Comparison of ENCODE assay signal across 9 cellular contexts in the genomic region with DNA sequence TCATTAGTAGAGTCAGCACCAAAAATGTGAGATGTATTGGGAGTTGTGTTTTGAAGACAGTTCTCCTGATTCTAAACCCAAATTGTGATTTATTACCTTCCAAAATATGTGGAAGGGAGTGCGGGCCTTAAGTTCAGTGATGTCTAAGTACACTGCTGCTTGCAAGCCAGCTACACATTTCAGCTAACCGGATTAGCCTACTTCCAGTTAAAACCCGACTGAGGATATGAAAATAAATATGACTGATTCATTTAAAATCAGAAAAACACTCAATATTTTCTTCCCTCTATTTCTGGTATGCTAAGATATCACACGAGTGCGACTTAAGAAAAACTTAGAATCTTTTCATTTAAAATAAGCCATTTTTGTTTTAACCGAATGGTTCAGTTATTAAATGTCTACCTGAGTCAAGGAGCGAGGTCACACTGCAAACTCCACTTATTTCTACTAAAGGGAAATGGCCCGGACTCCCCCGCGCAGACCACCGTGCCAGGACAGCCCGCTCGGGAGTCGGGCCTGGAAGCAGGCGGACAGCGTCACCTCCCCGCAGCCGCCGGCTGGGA. TPM values are rescaled to one million over a fixed set of nuclear protein-coding genes. Genes with fewer than 3 reads are reported as not detected.
DNase-seq lines count a peak whose midpoint lies in the region; ATAC-seq, FAIRE-seq and TF ChIP-seq lines count a peak whose summit lies in the region.
"Had no signal": no experiment of that assay in that cellular context is flagged by ENCODE, and none has a peak within 500 bp of the region (broad histone marks: within the 10 kb centered on the region; RNA-seq: fewer than 3 reads in every experiment).

No MANE protein-coding gene starts in this region.

- H4K20me1 ChIP-seq in K562 (replicated peaks; ENCODE audit: control insufficient read depth, insufficient read depth, low read length), result no peaks in the 10 kb centered on the region

- H3K9me1 ChIP-seq in K562 (ENCODE audit: control insufficient read depth, insufficient read depth, low read length), result no peaks in the 10 kb centered on the region

- H3K4me3 ChIP-seq in BE2C (ENCODE audit: low read depth, low read length) (peak overlapping the region; percentile 76), K562 (peak overlapping the region; percentile 91), liver (ENCODE audit: low read depth in 1 of 3, low read length in 3 of 3) (peak overlapping the region; percentile 21 to 68 (median 30)), tibial nerve (peak overlapping the region; percentile 45 to 79 (median 65))

- WGBS in K562 (ENCODE audit: insufficient coverage, low coverage, missing lambda C conversion rate), result 3% methylated on average over 18 of the region's 19 CpGs
- whole genome bisulfite sequencing in liver, result 34% methylated on average over 19 of the region's 19 CpGs
- WGBS in tibial nerve, 2 donors, result 19 to 27% methylated on average over 14 to 15 of the region's 19 CpGs

- DNase-seq in BE2C, result no peak
- DNase-seq in HT1080 (ENCODE audit: low read depth), result peak; percentile 35
- DNase-seq in K562 (ENCODE audit: extremely low read depth in 1 of 4, low spot score in 3 of 4), result peak in 1 of 4 experiments; percentile 53
- no peak for DNase-seq in tibial nerve (ENCODE audit: low spot score in 2 of 2)
- DNase-seq in NCI-H1436 (lab: John Stamatoyannopoulos, UW), result no peak

- TF ChIP-seq CTCF in BE2C (IDR thresholded peaks at IDR 0.05; ENCODE audit: low read depth, low read length) (no peak), K562 (IDR thresholded peaks at IDR 0.05 in 2 of 3, conservative IDR thresholded peaks at IDR 0.05 in 1 of 3; ENCODE audit: insufficient read depth in 2 of 3, low read depth in 1 of 3, low read length in 3 of 3) (no peak), liver (IDR thresholded peaks at IDR 0.05; ENCODE audit: low read depth, low read length, missing input control) (no peak), tibial nerve (IDR thresholded peaks at IDR 0.05) (no peak)

- no TSS peak for BruUV-seq in K562 (replicated peaks; lab: Mats Ljungman, UMichigan)

- no peak for TF ChIP-seq POLR2A in K562 (conservative IDR thresholded peaks at IDR 0.05)
- no peak for TF ChIP-seq POLR2A in tibial nerve (IDR thresholded peaks at IDR 0.05)

- H3K36me3 ChIP-seq in BE2C (no peaks in the 10 kb centered on the region; the same call in none of the 2 replicates), K562 (ENCODE audit: control insufficient read depth, insufficient read depth, low read length) (peaks cover 18% of the 10 kb centered on the region), liver (ENCODE audit: control insufficient read depth in 4 of 4, insufficient read depth in 3 of 4, low read depth in 1 of 4, low read length in 3 of 4) (no peaks in the 10 kb centered on the region), tibial nerve (no peaks in the 10 kb centered on the region)

- in situ Hi-C loops in K562 (cut with MboI), result no loop called here

- H3K9me3 ChIP-seq in BE2C, result no peaks in the 10 kb centered on the region
- no peaks in the 10 kb centered on the region for H3K9me3 ChIP-seq in K562 (replicated peaks; ENCODE audit: control insufficient read depth, insufficient read depth, low read depth, low read length)
- no peaks in the 10 kb centered on the region for H3K9me3 ChIP-seq in liver (ENCODE audit: control insufficient read depth in 4 of 4, low read length in 3 of 4)
- no peaks in the 10 kb centered on the region for H3K9me3 ChIP-seq in tibial nerve

- H3K4me2 ChIP-seq in K562 (ENCODE audit: insufficient read depth, low read length), result peak overlapping the region; percentile 90

- POLR2A ChIA-PET in K562 (lab: Yijun Ruan, JAX), result interaction anchor here (0.9 to 2.2 kb wide), 5 partner anchors 9 to 168 kb away, joined by 3 to 10 read pairs (median 3); no protein-coding TSS in a partner anchor

- TF ChIP-seq RAD21 in K562 (CRISPR knock-in tag; conservative IDR thresholded peaks at IDR 0.05 in 1 of 2, IDR thresholded peaks at IDR 0.05 in 1 of 2) (no peak), liver (IDR thresholded peaks at IDR 0.05) (no peak)

- H3K9ac ChIP-seq in K562 (ENCODE audit: insufficient read depth in 1 of 2, low read depth in 2 of 2, low read length in 2 of 2) (peak overlapping the region; percentile 92 to 95), liver (ENCODE audit: low read depth in 1 of 2, low read length in 2 of 2) (no peak overlapping the region)

- intact Hi-C loops in K562 (cut with micrococcal nuclease), result no loop called here

- H3K27me3 ChIP-seq in BE2C (no peaks in the 10 kb centered on the region), K562 (ENCODE audit: control insufficient read depth in 2 of 2, insufficient read depth in 2 of 2, low read length in 2 of 2) (no peaks in the 10 kb centered on the region), liver (ENCODE audit: control insufficient read depth in 4 of 4, insufficient read depth in 4 of 4, low read length in 3 of 4) (peaks cover 0 to 2% (median 0%) of the 10 kb centered on the region in 4 donors), tibial nerve (peaks cover 0 to 23% of the 10 kb centered on the region in 2 donors)

- H3K27ac ChIP-seq in K562 (ENCODE audit: extremely low read depth, low read depth, low read length), result peak overlapping the region; percentile 92
- no peak overlapping the region for H3K27ac ChIP-seq in liver (ENCODE audit: low read depth in 1 of 2, low read length in 2 of 2)
- peak overlapping the region; percentile 60 to 92 (median 88) for H3K27ac ChIP-seq in tibial nerve

- CTCF ChIA-PET in K562 (lab: Yijun Ruan, JAX; ENCODE audit: low intra/inter-chr PET ratio), result no interaction called here

- ATAC-seq in K562, result peak; percentile 68
- ATAC-seq in HG02763 (IDR thresholded peaks at IDR 0.05; ENCODE audit: unreplicated experiment), result no peak
- no peak for ATAC-seq in GM18519 (IDR thresholded peaks at IDR 0.05; ENCODE audit: low FRiP score, unreplicated experiment)

- H3K4me1 ChIP-seq in BE2C (0 out of 2 replicates have a peak, but pooled peaks cover 3% of the 10 kb centered on the region), K562 (replicated peaks in 1 of 2; ENCODE audit: control insufficient read depth in 2 of 2, insufficient read depth in 2 of 2, low read length in 2 of 2) (peaks cover 19 to 26% of the 10 kb centered on the region in 2 experiments; a peak in 4 of 5 replicates), liver (ENCODE audit: control insufficient read depth in 4 of 4, insufficient read depth in 4 of 4, low read length in 3 of 4) (peaks cover 0 to 3% (median 1%) of the 10 kb centered on the region in 4 donors), tibial nerve (peaks cover 0 to 39% (median 8%) of the 10 kb centered on the region in 4 donors)

- TF ChIP-seq EP300 in K562 (IDR thresholded peaks at IDR 0.05; ENCODE audit: low read length) (no peak), tibial nerve (IDR thresholded peaks at IDR 0.05) (no peak)

- peak; percentile 40 for FAIRE-seq in K562 (lab: Jason Lieb, UNC)
- FAIRE-seq: endometrium had no signal

- H3K79me2 ChIP-seq in K562 (ENCODE audit: control insufficient read depth, insufficient read depth, low read length), result peaks cover 57% of the 10 kb centered on the region

- H2AFZ ChIP-seq in K562 (ENCODE audit: low read depth, low read length), result peak overlapping the region; percentile 96

TF ChIP-seq in K562, 482 proteins besides CTCF, POLR2A, EP300 and RAD21 (continues in another document):
- TF ChIP-seq, protein P1, sequence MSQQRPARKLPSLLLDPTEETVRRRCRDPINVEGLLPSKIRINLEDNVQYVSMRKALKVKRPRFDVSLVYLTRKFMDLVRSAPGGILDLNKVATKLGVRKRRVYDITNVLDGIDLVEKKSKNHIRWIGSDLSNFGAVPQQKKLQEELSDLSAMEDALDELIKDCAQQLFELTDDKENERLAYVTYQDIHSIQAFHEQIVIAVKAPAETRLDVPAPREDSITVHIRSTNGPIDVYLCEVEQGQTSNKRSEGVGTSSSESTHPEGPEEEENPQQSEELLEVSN (IDR thresholded peaks at IDR 0.05; ENCODE audit: borderline replicate concordance in 1 of 2, extremely low read depth in 1 of 2, insufficient read depth in 1 of 2, insufficient read length in 1 of 2, low read depth in 1 of 2, low read length in 1 of 2, poor library complexity in 1 of 2, severe bottlenecking in 1 of 2), result peak in 1 of 2 experiments; percentile 56

TF ChIP-seq in liver, 16 proteins besides CTCF, POLR2A, EP300 and RAD21 (continues in another document):
- TF ChIP-seq, protein P2, sequence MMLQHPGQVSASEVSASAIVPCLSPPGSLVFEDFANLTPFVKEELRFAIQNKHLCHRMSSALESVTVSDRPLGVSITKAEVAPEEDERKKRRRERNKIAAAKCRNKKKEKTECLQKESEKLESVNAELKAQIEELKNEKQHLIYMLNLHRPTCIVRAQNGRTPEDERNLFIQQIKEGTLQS (IDR thresholded peaks at IDR 0.05), result no peak
- TF ChIP-seq RXRA (IDR thresholded peaks at IDR 0.05) (no peak), HNF4G (IDR thresholded peaks at IDR 0.05) (no peak)

RNA-seq across cellular contexts. Expression of a gene that starts 0.8 kb away (rescaled TPM):
- polyA plus RNA-seq in BE2C (2012; ENCODE audit: insufficient read depth, insufficient read length, low read depth), result 47.8 TPM
- 155 and 198 TPM in 2 replicates for total RNA-seq in HT1080 (2014; rRNA removed; shearing (Covaris generic))
- polyA plus RNA-seq in HT1080 (2015; cell fraction: cytosol; rRNA removed), result 439 and 452 TPM in 2 replicates
- 239 and 277 TPM in 2 replicates for polyA plus RNA-seq in HT1080 (2015; cell fraction: nucleus; rRNA removed)
- total RNA-seq in K562 (2011; cell fraction: chromatin; rRNA removed; ENCODE audit: low replicate concordance), result 11.6 and 14.9 TPM in 2 replicates
- total RNA-seq in K562 (2011; cell fraction: nucleolus; rRNA removed), result 8.7 and 15.1 TPM in 2 replicates
- total RNA-seq in K562 (2011; cell fraction: nucleoplasm; rRNA removed), result 14.7 and 16.9 TPM in 2 replicates
- total RNA-seq in K562 (2014; rRNA removed) (24.9 and 30.4 TPM in 2 replicates), K562 (2014; rRNA removed; fragmentation: Illumina TruSeq; extraction: Trizol) (20.4 and 23.9 TPM in 2 replicates), K562 (2015; rRNA removed; fragmentation: Illumina TruSeq; extraction: Trizol) (13.9 and 14.4 TPM in 2 replicates), K562 (2021) (31.4 and 33.6 TPM in 2 replicates), liver (1 to 10 TPM; 4.7 to 8.3 TPM), tibial nerve (10 to 100 TPM; 53.7 to 99.2 (median 71.6) TPM)
- polyA plus RNA-seq in K562 (2011; rRNA removed) (7.5 and 24.2 TPM in 2 replicates), K562 (2014; fragmentation: Illumina TruSeq; extraction: Trizol) (31.3 and 33.1 TPM in 2 replicates), K562 (2014; fragmentation: Nextera tagmentation; extraction: Ambion mirVana) (10 to 100 TPM; 13.7 to 16.6 TPM), K562 (2014; rRNA removed) (32.5 and 34.5 TPM in 2 replicates), liver (1 to 10 TPM; 3.9 to 9.0 TPM)
- 10.0 and 28.0 TPM in 2 replicates for polyA plus RNA-seq in K562 (2011; cell fraction: cytosol; rRNA removed)
- polyA plus RNA-seq in K562 (2011; cell fraction: nucleus; rRNA removed), result 3.5 and 10.2 TPM in 2 replicates
- polyA plus RNA-seq in K562 (2012), result 28.9 and 53.6 TPM in 2 replicates
- 9.1 and 18.7 TPM in 2 replicates for polyA minus RNA-seq in K562 (2011; rRNA and poly(A)+ RNA removed)
- polyA minus RNA-seq in K562 (2011; cell fraction: cytosol; rRNA and poly(A)+ RNA removed), result 5.1 and 5.5 TPM in 2 replicates
- 1.9 and 10.8 TPM in 2 replicates for polyA minus RNA-seq in K562 (2011; cell fraction: nucleus; rRNA and poly(A)+ RNA removed)

Comparison
In these comparisons a context has a peak if more than half of its experiments do, and no peak if none do; other contexts are left out.
1. H3K4me3 ChIP-seq: peak in every context shown above with its lines; median percentile 91 in K562; 76 in BE2C; 65 in tibial nerve; 30 in liver.
2. H3K27ac ChIP-seq: peak in K562 (single experiment) and tibial nerve (4 of 4); none in liver (0 of 2).
3. H3K9ac ChIP-seq: peak in K562 (2 of 2); none in liver (0 of 2).